20 cellular contexts compared by ENCODE assay signal in the genomic region with DNA sequence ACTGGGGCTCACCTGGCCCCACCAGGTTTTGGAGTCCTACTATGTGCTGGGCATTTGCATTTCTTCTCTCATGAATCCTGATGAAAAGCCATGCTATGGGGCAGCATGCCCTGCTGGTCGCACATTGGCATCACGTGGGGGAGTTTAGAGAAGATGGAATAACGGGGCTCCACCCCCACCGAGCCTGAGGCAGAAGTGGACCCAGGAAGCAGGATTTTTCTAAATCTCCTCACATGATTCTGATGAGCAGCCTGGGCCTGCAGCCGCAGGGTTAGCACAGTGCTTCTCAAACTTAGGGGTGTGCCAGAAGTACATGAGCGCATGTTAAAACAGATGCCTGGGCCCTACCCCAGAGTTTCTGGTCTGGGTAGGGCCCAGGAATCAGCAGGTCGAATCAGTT. TPM values are rescaled to one million over a fixed set of nuclear protein-coding genes. Genes with fewer than 3 reads are reported as not detected.
A peak's percentile ranks its signal among the peaks of the same experiment; 100 is the strongest.
DNase-seq lines count a peak whose midpoint lies in the region; ATAC-seq, FAIRE-seq and TF ChIP-seq lines count a peak whose summit lies in the region.
"Had no signal": no experiment of that assay in that cellular context is flagged by ENCODE, and none has a peak within 500 bp of the region (broad histone marks: within the 10 kb centered on the region; RNA-seq: fewer than 3 reads in every experiment).

No MANE protein-coding gene starts in this region.

- POLR2A ChIA-PET in HEK293T (lab: Yijun Ruan, JAX) (no interaction called here), RWPE1 (lab: Yijun Ruan, JAX; ENCODE audit: low non-redundant PET) (no interaction called here)

- no peaks in the 10 kb centered on the region for H3K9me3 ChIP-seq in upper lobe of right lung
- H3K9me3 ChIP-seq: HAP-1, Peyer's patch had no signal

- H3K36me3 ChIP-seq in upper lobe of right lung = no peaks in the 10 kb centered on the region
- H3K36me3 ChIP-seq: HAP-1, Peyer's patch had no signal

- H3K4me1 ChIP-seq in upper lobe of right lung = no peaks in the 10 kb centered on the region
- H3K4me1 ChIP-seq: HAP-1, Peyer's patch had no signal

- TF ChIP-seq POLR2A in H54 (IDR thresholded peaks at IDR 0.05; ENCODE audit: low read depth, low read length) = no peak

- CTCF ChIA-PET in HEK293T (lab: Yijun Ruan, JAX) (interaction anchor here (0.5 to 0.7 kb wide), 2 partner anchors 41 to 1913 kb away, joined by 3 read pairs; no protein-coding TSS in a partner anchor), RWPE1 (lab: Yijun Ruan, JAX) (interaction anchor here (0.7 kb wide), 1 partner anchor 130 kb away, joined by 4 read pairs; no protein-coding TSS in a partner anchor)

- no peak for FAIRE-seq in H54 (lab: Jason Lieb, UNC)
- FAIRE-seq: A204.1 had no signal

- H3K4me3 ChIP-seq in coronary artery = no peak overlapping the region
- H3K4me3 ChIP-seq in upper lobe of right lung = no peak overlapping the region
- H3K4me3 ChIP-seq: HAP-1, Peyer's patch had no signal

- ATAC-seq in upper lobe of right lung = no peak

- peaks cover 40% of the 10 kb centered on the region for H3K27me3 ChIP-seq in upper lobe of right lung
- H3K27me3 ChIP-seq: Peyer's patch had no signal

- intact Hi-C loops in upper lobe of right lung (cut with DNase I) = no loop called here

- peak; percentile 27 for DNase-seq in activated effector memory CD4-positive, alpha-beta T cell treated with anti-CD3 and anti-CD28 coated beads, Interleukin-2, amount 50 U/mL, for 16 hours
- no peak for DNase-seq in activated effector memory CD4-positive, alpha-beta T cell treated with Interleukin-2 at 50 U/mL for 16 hours
- DNase-seq in coronary artery (ENCODE audit: low spot score) (peak; percentile 41), mesenteric fat pad (ENCODE audit: low spot score) (peak; percentile 76), upper lobe of right lung (peak; percentile 27), HEK293T (ENCODE audit: extremely low spot score) (no peak), RWPE1 (ENCODE audit: low spot score) (no peak), H54 (ENCODE audit: insufficient read length, low spot score) (no peak)
- DNase-seq: DMS79, KBM-7, NCI-H1092, NCI-H146, NCI-H2081 treated with DMSO at 0.1 percent for 48 hours, NCI-H2171 treated with DMSO at 0.1 percent for 48 hours, NCI-H526, Right ventricle myocardium superior had no signal

- no peak for TF ChIP-seq CTCF in coronary artery (IDR thresholded peaks at IDR 0.05)
- TF ChIP-seq CTCF in upper lobe of right lung (IDR thresholded peaks at IDR 0.05) = no peak
- TF ChIP-seq CTCF in RWPE1 (conservative IDR thresholded peaks at IDR 0.05; ENCODE audit: low read depth) = no peak

- H3K27ac ChIP-seq in coronary artery (no peak overlapping the region), upper lobe of right lung (no peak overlapping the region), RWPE1 (no peak overlapping the region)
- H3K27ac ChIP-seq: Peyer's patch had no signal

TF ChIP-seq in HEK293T, 16 proteins besides CTCF, POLR2A, EP300 and RAD21:
- TF ChIP-seq ARNT (IDR thresholded peaks at IDR 0.05) (no peak), ZNF384 (IDR thresholded peaks at IDR 0.05) (no peak), ELF4 (IDR thresholded peaks at IDR 0.05) (no peak), SP1 (IDR thresholded peaks at IDR 0.05) (no peak), CTBP1 (IDR thresholded peaks at IDR 0.05; ENCODE audit: borderline replicate concordance) (no peak), FOXK2 (IDR thresholded peaks at IDR 0.05) (no peak), HDGF (IDR thresholded peaks at IDR 0.05; ENCODE audit: borderline replicate concordance) (no peak), NFRKB (IDR thresholded peaks at IDR 0.05) (no peak), LEF1 (IDR thresholded peaks at IDR 0.05; ENCODE audit: borderline replicate concordance) (no peak), BHLHE40 (IDR thresholded peaks at IDR 0.05; ENCODE audit: borderline replicate concordance) (no peak), L3MBTL2 (conservative IDR thresholded peaks at IDR 0.05) (no peak), FOXA1 (IDR thresholded peaks at IDR 0.05) (no peak), TARDBP (IDR thresholded peaks at IDR 0.05) (no peak), SUZ12 (IDR thresholded peaks at IDR 0.05) (no peak), FOXM1 (IDR thresholded peaks at IDR 0.05; ENCODE audit: borderline replicate concordance) (no peak)
- TF ChIP-seq, protein P1, sequence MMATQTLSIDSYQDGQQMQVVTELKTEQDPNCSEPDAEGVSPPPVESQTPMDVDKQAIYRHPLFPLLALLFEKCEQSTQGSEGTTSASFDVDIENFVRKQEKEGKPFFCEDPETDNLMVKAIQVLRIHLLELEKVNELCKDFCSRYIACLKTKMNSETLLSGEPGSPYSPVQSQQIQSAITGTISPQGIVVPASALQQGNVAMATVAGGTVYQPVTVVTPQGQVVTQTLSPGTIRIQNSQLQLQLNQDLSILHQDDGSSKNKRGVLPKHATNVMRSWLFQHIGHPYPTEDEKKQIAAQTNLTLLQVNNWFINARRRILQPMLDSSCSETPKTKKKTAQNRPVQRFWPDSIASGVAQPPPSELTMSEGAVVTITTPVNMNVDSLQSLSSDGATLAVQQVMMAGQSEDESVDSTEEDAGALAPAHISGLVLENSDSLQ (IDR thresholded peaks at IDR 0.05) = no peak

RNA-seq across cellular contexts. Expression of a gene that starts 4.6 kb away (rescaled TPM):
- total RNA-seq in mesenteric fat pad = 1.9 TPM
- total RNA-seq in upper lobe of right lung = 7.2 TPM
- total RNA-seq: SK-MEL-5 had no signal

Comparison
In these comparisons a context has a peak if more than half of its experiments do, and no peak if none do; other contexts are left out.
1. DNase-seq: peak in activated effector memory CD4-positive, alpha-beta T cell treated with anti-CD3 and anti-CD28 coated beads, Interleukin-2, amount 50 U/mL, for 16 hours (single experiment), coronary artery (single experiment), mesenteric fat pad (single experiment) and upper lobe of right lung (single experiment); none in activated effector memory CD4-positive, alpha-beta T cell treated with Interleukin-2 at 50 U/mL for 16 hours (single experiment), HEK293T (single experiment), RWPE1 (single experiment) and H54 (single experiment).